In the genomic region with DNA sequence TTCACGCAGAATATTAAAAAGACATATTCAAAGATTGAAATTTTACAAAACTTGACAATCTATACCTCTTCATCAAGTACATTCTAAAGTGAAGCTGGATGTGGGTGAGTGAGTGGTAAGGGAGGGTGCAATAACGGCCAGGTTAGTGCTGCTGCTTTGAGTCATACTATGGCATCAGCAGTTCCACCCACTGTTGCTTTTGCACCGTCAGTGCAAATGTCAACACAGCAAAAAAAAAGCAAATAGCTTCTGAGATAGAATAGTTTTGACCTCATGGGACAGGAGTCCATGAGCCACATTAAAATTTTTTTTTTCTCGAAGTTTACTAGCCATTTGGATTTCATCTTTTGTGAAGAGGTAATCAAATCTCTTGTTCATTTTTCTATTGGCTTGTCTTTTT, we compare ENCODE assay signal across 16 cellular contexts. TPM values are rescaled to one million over a fixed set of nuclear protein-coding genes. Genes with fewer than 3 reads are reported as not detected.
DNase-seq lines count a peak whose midpoint lies in the region; ATAC-seq and TF ChIP-seq lines count a peak whose summit lies in the region.
"Had no signal": no experiment of that assay in that cellular context is flagged by ENCODE, and none has a peak within 500 bp of the region (broad histone marks: within the 10 kb centered on the region; RNA-seq: fewer than 3 reads in every experiment).

No MANE protein-coding gene starts in this region.

- H3K36me3 ChIP-seq in gastroesophageal sphincter, result peaks cover 0 to 86% of the 10 kb centered on the region in 2 donors

- intact Hi-C loops in activated CD4-positive, alpha-beta memory T cell treated with anti-CD3 and anti-CD28 coated beads for 36 hours (cut with micrococcal nuclease), result no loop called here

- peak; percentile 65 to 84 for ATAC-seq in activated naive CD4-positive, alpha-beta T cell treated with anti-CD3 and anti-CD28 coated beads, Interleukin-2, amount 50 U/mL, for 72 hours
- ATAC-seq in gastroesophageal sphincter, result no peak
- ATAC-seq in GM18517 (IDR thresholded peaks at IDR 0.05; ENCODE audit: unreplicated experiment), result no peak

- peaks cover 29 to 47% of the 10 kb centered on the region in 2 donors for H3K36me3 Mint-ChIP-seq in activated naive CD4-positive, alpha-beta T cell treated with anti-CD3 and anti-CD28 coated beads, Interleukin-2, amount 50 U/mL, for 72 hours
- peaks cover 56% of the 10 kb centered on the region for H3K36me3 Mint-ChIP-seq in activated naive CD4-positive, alpha-beta T cell treated with anti-CD3 and anti-CD28 coated beads, Interleukin-2, amount 10 ng/mL, durations not matched to agents 7 days and 5 days
- peaks cover 49% of the 10 kb centered on the region for H3K36me3 Mint-ChIP-seq in activated CD4-positive, alpha-beta memory T cell treated with anti-CD3 and anti-CD28 coated beads for 36 hours

- CTCF ChIA-PET in activated naive CD4-positive, alpha-beta T cell treated with anti-CD3 and anti-CD28 coated beads, Interleukin-2, amount 10 ng/mL, durations not matched to agents 7 days and 5 days (lab: Charles Lee), result no interaction called here
- CTCF ChIA-PET in activated CD4-positive, alpha-beta memory T cell treated with anti-CD3 and anti-CD28 coated beads for 36 hours (lab: Charles Lee), result interaction anchor here (0.8 to 2.7 kb wide), 2 partner anchors 63 to 331 kb away, joined by 3 to 8 read pairs; no protein-coding TSS in a partner anchor

- H3K27me3 ChIP-seq in gastroesophageal sphincter, result no peaks in the 10 kb centered on the region

- no peak overlapping the region for H3K4me3 Mint-ChIP-seq in activated naive CD4-positive, alpha-beta T cell treated with anti-CD3 and anti-CD28 coated beads, Interleukin-2, amount 10 ng/mL, durations not matched to agents 7 days and 5 days
- no peak overlapping the region for H3K4me3 Mint-ChIP-seq in activated CD4-positive, alpha-beta memory T cell treated with anti-CD3 and anti-CD28 coated beads for 36 hours
- H3K4me3 Mint-ChIP-seq: activated naive CD8-positive, alpha-beta T cell; immature natural killer cell; T-helper 1 cell treated with Interleukin-12 subunit alpha and Interleukin-12 subunit beta and Interleukin-4 antibody, amounts not matched to agents 30 μg/mL and 1 μg/mL, for 36 hours had no signal

- H3K4me1 Mint-ChIP-seq in activated naive CD4-positive, alpha-beta T cell treated with anti-CD3 and anti-CD28 coated beads, Interleukin-2, amount 10 ng/mL, durations not matched to agents 7 days and 5 days, result peaks cover 8% of the 10 kb centered on the region
- H3K4me1 Mint-ChIP-seq in activated CD4-positive, alpha-beta memory T cell treated with anti-CD3 and anti-CD28 coated beads for 36 hours (ENCODE audit: low read depth), result peaks cover 12% of the 10 kb centered on the region

- H3K27ac Mint-ChIP-seq in activated naive CD4-positive, alpha-beta T cell treated with anti-CD3 and anti-CD28 coated beads, Interleukin-2, amount 50 U/mL, for 72 hours, result no peak overlapping the region
- H3K27ac Mint-ChIP-seq in activated naive CD4-positive, alpha-beta T cell treated with anti-CD3 and anti-CD28 coated beads, Interleukin-2, amount 10 ng/mL, durations not matched to agents 7 days and 5 days, result no peak overlapping the region
- peak overlapping the region; percentile 39 for H3K27ac Mint-ChIP-seq in activated CD4-positive, alpha-beta memory T cell treated with anti-CD3 and anti-CD28 coated beads for 36 hours
- H3K27ac Mint-ChIP-seq: activated naive CD8-positive, alpha-beta T cell; T-helper 1 cell treated with Interleukin-12 subunit alpha and Interleukin-12 subunit beta and Interleukin-4 antibody, amounts not matched to agents 30 μg/mL and 1 μg/mL, for 36 hours had no signal

- no peak for TF ChIP-seq POLR2A in gastroesophageal sphincter (IDR thresholded peaks at IDR 0.05)

- peaks cover 0 to 4% of the 10 kb centered on the region in 2 donors for H3K9me3 Mint-ChIP-seq in activated naive CD4-positive, alpha-beta T cell treated with anti-CD3 and anti-CD28 coated beads, Interleukin-2, amount 50 U/mL, for 72 hours
- H3K9me3 Mint-ChIP-seq in activated naive CD4-positive, alpha-beta T cell treated with anti-CD3 and anti-CD28 coated beads, Interleukin-2, amount 10 ng/mL, durations not matched to agents 7 days and 5 days, result no peaks in the 10 kb centered on the region
- H3K9me3 Mint-ChIP-seq in activated CD4-positive, alpha-beta memory T cell treated with anti-CD3 and anti-CD28 coated beads for 36 hours, result no peaks in the 10 kb centered on the region
- H3K9me3 Mint-ChIP-seq: immature natural killer cell; T-helper 1 cell treated with Interleukin-12 subunit alpha and Interleukin-12 subunit beta and Interleukin-4 antibody, amounts not matched to agents 30 μg/mL and 1 μg/mL, for 36 hours had no signal

- H3K4me3 ChIP-seq in fibroblast of pulmonary artery (replicated peaks; ENCODE audit: low read depth, low read length) (no peak overlapping the region), skeletal muscle cell (ENCODE audit: low read depth, low read length) (no peak overlapping the region), gastroesophageal sphincter (no peak overlapping the region)
- H3K4me3 ChIP-seq: psoas muscle had no signal

- H3K27ac ChIP-seq in gastroesophageal sphincter, result no peak overlapping the region
- H3K27ac ChIP-seq: psoas muscle had no signal

- 66 to 100% methylated on average over 3 to 4 of the region's 4 CpGs for WGBS in gastroesophageal sphincter (ENCODE audit: low coverage in 1 of 2), 2 donors

- TF ChIP-seq CTCF in fibroblast of pulmonary artery (IDR thresholded peaks at IDR 0.05; ENCODE audit: low read length, missing control alignments) (no peak), gastroesophageal sphincter (IDR thresholded peaks at IDR 0.05) (no peak)

- no peaks in the 10 kb centered on the region for H3K9me3 ChIP-seq in gastroesophageal sphincter
- H3K9me3 ChIP-seq: psoas muscle had no signal

- no peaks in the 10 kb centered on the region for H3K4me1 ChIP-seq in gastroesophageal sphincter

- POLR2A ChIA-PET in activated CD4-positive, alpha-beta memory T cell treated with anti-CD3 and anti-CD28 coated beads for 36 hours (lab: Charles Lee), result interaction anchor here (0.6 kb wide), 1 partner anchor 1643 kb away, joined by 3 read pairs; no protein-coding TSS in a partner anchor

- no peak for TF ChIP-seq EP300 in gastroesophageal sphincter (IDR thresholded peaks at IDR 0.05)

- DNase-seq in activated naive CD4-positive, alpha-beta T cell treated with anti-CD3 and anti-CD28 coated beads, Interleukin-2, amount 50 U/mL, for 72 hours (ENCODE audit: low spot score in 2 of 2), result no peak
- DNase-seq in activated naive CD4-positive, alpha-beta T cell treated with anti-CD3 and anti-CD28 coated beads, Interleukin-2, amount 10 ng/mL, durations not matched to agents 7 days and 5 days, result no peak
- peak; percentile 53 for DNase-seq in activated CD4-positive, alpha-beta memory T cell treated with anti-CD3 and anti-CD28 coated beads for 36 hours
- DNase-seq in fibroblast of pulmonary artery (ENCODE audit: low read depth) (peak; percentile 12), skeletal muscle cell (ENCODE audit: low read depth) (peak; percentile 4), NCI-H524 treated with DMSO at 0.1 percent for 48 hours (lab: John Stamatoyannopoulos, UW) (no peak)
- DNase-seq: NCI-H1092 treated with DMSO at 0.1 percent for 48 hours; NCI-H446 treated with DMSO at 0.1 percent for 48 hours; psoas muscle; stimulated activated naive CD4-positive, alpha-beta T cell treated with Interleukin-2 at 50 U/mL for 16 hours had no signal

- no peaks in the 10 kb centered on the region for H3K27me3 Mint-ChIP-seq in activated naive CD4-positive, alpha-beta T cell treated with anti-CD3 and anti-CD28 coated beads, Interleukin-2, amount 10 ng/mL, durations not matched to agents 7 days and 5 days
- H3K27me3 Mint-ChIP-seq in activated CD4-positive, alpha-beta memory T cell treated with anti-CD3 and anti-CD28 coated beads for 36 hours, result no peaks in the 10 kb centered on the region
- H3K27me3 Mint-ChIP-seq: activated naive CD8-positive, alpha-beta T cell had no signal

RNA-seq across cellular contexts. Expression of gene PSMF1, which starts 31.8 kb away (rescaled TPM):
- total RNA-seq in activated naive CD4-positive, alpha-beta T cell treated with anti-CD3 and anti-CD28 coated beads, Interleukin-2, amount 50 U/mL, for 72 hours, result 100 to 1,000 TPM in 1 of 2 donors, 10 to 100 TPM in 1; 89.6 to 151 TPM
- 100 to 1,000 TPM; 140 to 149 TPM for total RNA-seq in activated CD4-positive, alpha-beta memory T cell treated with anti-CD3 and anti-CD28 coated beads for 36 hours
- total RNA-seq in gastroesophageal sphincter, result 100 to 1,000 TPM in 3 of 4 donors, 10 to 100 TPM in 1; 99.6 to 118 (median 116) TPM

RNA-seq across cellular contexts. Expression of gene TMEM74B, which starts 34.6 kb away (rescaled TPM):
- total RNA-seq in activated naive CD4-positive, alpha-beta T cell treated with anti-CD3 and anti-CD28 coated beads, Interleukin-2, amount 50 U/mL, for 72 hours, result 1 to 10 TPM in 1 of 2 donors, not detected in 1; 8.3 TPM
- total RNA-seq in activated CD4-positive, alpha-beta memory T cell treated with anti-CD3 and anti-CD28 coated beads for 36 hours, result 1 to 10 TPM in 1 of 2 experiments, under 1 TPM in 1; 0.63 to 1.3 TPM
- 1 to 10 TPM in 2 of 4 donors, not detected in 2; 1.5 to 1.8 TPM for total RNA-seq in gastroesophageal sphincter

RNA-seq across cellular contexts. Expression of gene C20orf202, which starts 53.0 kb away (rescaled TPM):
- total RNA-seq in activated naive CD4-positive, alpha-beta T cell treated with anti-CD3 and anti-CD28 coated beads, Interleukin-2, amount 50 U/mL, for 72 hours, result under 1 TPM; 0.19 to 0.55 TPM
- not detected for total RNA-seq in activated CD4-positive, alpha-beta memory T cell treated with anti-CD3 and anti-CD28 coated beads for 36 hours
- total RNA-seq in gastroesophageal sphincter, result 1 to 10 TPM in 1 of 4 donors, under 1 TPM in 2, not detected in 1; 0.27 to 1.3 (median 0.62) TPM
- total RNA-seq: activated CD8-positive, alpha-beta memory T cell treated with anti-CD3 and anti-CD28 coated beads for 36 hours had no signal

Comparison
In these comparisons a context has a peak if more than half of its experiments do, and no peak if none do; other contexts are left out.
1. ATAC-seq: peak in activated naive CD4-positive, alpha-beta T cell treated with anti-CD3 and anti-CD28 coated beads, Interleukin-2, amount 50 U/mL, for 72 hours (2 of 2); none in gastroesophageal sphincter (single experiment) and GM18517 (single experiment).
2. DNase-seq: peak in activated CD4-positive, alpha-beta memory T cell treated with anti-CD3 and anti-CD28 coated beads for 36 hours (single experiment), fibroblast of pulmonary artery (single experiment) and skeletal muscle cell (single experiment); none in activated naive CD4-positive, alpha-beta T cell treated with anti-CD3 and anti-CD28 coated beads, Interleukin-2, amount 50 U/mL, for 72 hours (0 of 2), activated naive CD4-positive, alpha-beta T cell treated with anti-CD3 and anti-CD28 coated beads, Interleukin-2, amount 10 ng/mL, durations not matched to agents 7 days and 5 days (single experiment) and NCI-H524 treated with DMSO at 0.1 percent for 48 hours (single experiment).